Comparison of ENCODE assay signal across 8 cellular contexts in the genomic region with DNA sequence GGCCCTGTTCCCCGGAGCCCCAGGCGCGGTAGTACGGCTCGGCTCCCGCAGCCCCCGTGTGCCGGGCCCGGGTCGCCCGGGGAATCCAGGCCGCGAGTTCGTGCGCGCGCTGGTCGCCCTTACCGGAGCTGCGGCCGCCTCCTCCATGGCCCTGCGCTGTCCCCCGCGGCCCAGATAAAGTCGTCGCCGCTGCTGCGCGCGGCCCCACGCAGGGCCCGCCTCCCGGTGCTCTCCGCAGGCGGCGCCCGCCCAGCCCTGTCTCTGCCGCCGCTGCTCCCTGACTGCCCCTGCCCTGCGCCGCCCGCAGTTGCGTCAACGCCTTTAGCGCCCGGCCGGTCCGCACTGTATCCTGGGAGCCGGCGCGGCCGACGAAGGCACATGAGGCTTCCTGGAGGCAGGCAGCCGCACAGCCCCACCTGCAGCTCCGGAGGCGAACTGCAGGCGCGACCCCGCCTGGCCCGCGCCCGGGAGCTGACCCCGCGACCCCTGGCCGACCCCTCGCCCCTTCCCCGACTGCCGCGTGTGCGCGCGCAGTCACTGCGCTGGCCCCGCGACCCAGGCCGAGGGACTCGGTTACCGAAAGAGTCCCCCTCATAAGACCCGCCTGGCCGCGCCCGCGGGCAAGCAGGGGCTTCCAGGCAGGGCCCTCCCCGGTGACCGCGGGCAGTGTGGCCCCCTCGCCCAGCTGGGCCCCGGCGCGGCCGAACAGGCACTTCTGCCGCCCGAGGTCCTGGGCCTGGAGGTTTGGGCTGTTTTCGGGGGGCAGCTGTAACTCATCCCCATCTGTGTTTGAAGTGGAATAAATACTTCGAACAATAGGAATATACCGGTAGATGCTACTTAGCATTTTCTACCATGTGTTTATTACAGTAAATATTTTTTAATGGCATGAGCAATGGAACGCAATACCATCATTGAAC.
DNase-seq lines count a peak whose midpoint lies in the region; ATAC-seq, FAIRE-seq and TF ChIP-seq lines count a peak whose summit lies in the region.

No MANE protein-coding gene starts in this region.

- H3K27me3 ChIP-seq in upper lobe of right lung, result no peaks in the 10 kb centered on the region

- no peaks in the 10 kb centered on the region for H3K9me3 ChIP-seq in upper lobe of right lung

- peak; percentile 81 for TF ChIP-seq POLR2A in GM12891 (IDR thresholded peaks at IDR 0.05; ENCODE audit: low read depth, low read length)

- intact Hi-C loops in left cardiac atrium (cut with DNase I), result loop anchor here in 1 of 2 donors (10.0 kb wide), 1 partner anchor 90 kb away; a partner anchor contains a TSS
- intact Hi-C loops in posterior vena cava (cut with DNase I), result no loop called here
- intact Hi-C loops in upper lobe of right lung (cut with DNase I), result no loop called here

- peak; percentile 90 for ATAC-seq in HG02798 (IDR thresholded peaks at IDR 0.05; ENCODE audit: poor library complexity, unreplicated experiment)
- ATAC-seq in left cardiac atrium, result peak; percentile 97 to 98
- peak; percentile 98 for ATAC-seq in upper lobe of right lung

- H3K4me3 ChIP-seq in upper lobe of right lung, result peak overlapping the region; percentile 90

- DNase-seq in GM12891 (ENCODE audit: insufficient read length, low spot score), result peak; percentile 86
- peak; percentile 31 for DNase-seq in NCI-H1417 treated with DMSO at 0.1 percent for 48 hours (lab: John Stamatoyannopoulos, UW)
- peak; percentile 75 to 83 for DNase-seq in SW 1271 (lab: John Stamatoyannopoulos, UW)
- DNase-seq in left cardiac atrium, result peak; percentile 96
- DNase-seq in posterior vena cava (ENCODE audit: low spot score), result peak; percentile 99
- DNase-seq in upper lobe of right lung, result peak; percentile 98

- peaks cover 19% of the 10 kb centered on the region for H3K4me1 ChIP-seq in upper lobe of right lung

- H3K36me3 ChIP-seq in upper lobe of right lung, result peaks cover 16% of the 10 kb centered on the region

- WGBS in adipose tissue, 3 donors, result 1% methylated on average over 79 to 97 of the region's 97 CpGs

- TF ChIP-seq CTCF in upper lobe of right lung (IDR thresholded peaks at IDR 0.05), result peak; percentile 98

- FAIRE-seq in GM12891 (lab: Jason Lieb, UNC), result peak; percentile 91

- H3K27ac ChIP-seq in adipose tissue (ENCODE audit: low read depth, low read length) (peak overlapping the region; percentile 60), upper lobe of right lung (peak overlapping the region; percentile 91)

TF ChIP-seq in GM12891, 5 proteins besides CTCF, POLR2A, EP300 and RAD21:
- TF ChIP-seq POU2F2 (IDR thresholded peaks at IDR 0.05; ENCODE audit: low read depth, low read length), result no peak
- TF ChIP-seq POLR2AphosphoS5 (IDR thresholded peaks at IDR 0.05; ENCODE audit: low read depth, low read length), result peak; percentile 75
- no peak for TF ChIP-seq SPI1 (IDR thresholded peaks at IDR 0.05; ENCODE audit: low read depth, low read length)
- peak; percentile 57 for TF ChIP-seq TAF1 (IDR thresholded peaks at IDR 0.05; ENCODE audit: low read depth, low read length)
- TF ChIP-seq PAX5 (IDR thresholded peaks at IDR 0.05; ENCODE audit: insufficient read depth, low read length, severe bottlenecking), result peak; percentile 15

Comparison
In these comparisons a context has a peak if more than half of its experiments do, and no peak if none do; other contexts are left out.
1. Peak in every context shown above with its lines: DNase-seq, ATAC-seq, H3K4me3 ChIP-seq and H3K27ac ChIP-seq.
2. DNase-seq: peak in every context shown above with its lines; median percentile 99 in posterior vena cava; 98 in upper lobe of right lung; 96 in left cardiac atrium; 86 in GM12891; 79 in SW 1271; 31 in NCI-H1417 treated with DMSO at 0.1 percent for 48 hours.